ENCODE assay signal across 7 cellular contexts in genomic region chr5:95973793-95974325, GRCh38. TPM values are rescaled to one million over a fixed set of nuclear protein-coding genes. Genes with fewer than 3 reads are reported as not detected.
DNase-seq lines count a peak whose midpoint lies in the region; ATAC-seq, FAIRE-seq and TF ChIP-seq lines count a peak whose summit lies in the region.

No MANE protein-coding gene starts in this region.

- no peaks in the 10 kb centered on the region for H3K9me3 ChIP-seq in colonic mucosa

- intact Hi-C loops in natural killer cell (cut with micrococcal nuclease): loop anchor here (1.0 to 5.0 kb wide), 2 partner anchors 12 to 968 kb away; no protein-coding TSS in a partner anchor
- intact Hi-C loops in colonic mucosa (cut with DNase I): no loop called here
- intact Hi-C loops in Calu3 (cut with micrococcal nuclease; ENCODE audit: unreplicated experiment): no loop called here

- ATAC-seq in GM18907 (IDR thresholded peaks at IDR 0.05; ENCODE audit: unreplicated experiment) (peak; percentile 98), HG02852 (IDR thresholded peaks at IDR 0.05; ENCODE audit: unreplicated experiment) (peak; percentile 94), natural killer cell (peak; percentile 94 to 98 (median 98))

- BruUV-seq in Calu3 (replicated peaks; lab: Mats Ljungman, UMichigan): no TSS peak

- TF ChIP-seq CTCF in natural killer cell (IDR thresholded peaks at IDR 0.05) (no peak), colonic mucosa (IDR thresholded peaks at IDR 0.05) (no peak), Calu3 (IDR thresholded peaks at IDR 0.05; ENCODE audit: unreplicated experiment) (no peak)

- H3K4me1 ChIP-seq in colonic mucosa: no peaks in the 10 kb centered on the region

- H3K27me3 Mint-ChIP-seq in natural killer cell (ENCODE audit: low read depth in 2 of 2) (peaks cover 0 to 15% of the 10 kb centered on the region in 2 donors), Calu3 (ENCODE audit: unreplicated experiment) (no peaks in the 10 kb centered on the region)

- H3K27me3 ChIP-seq in colonic mucosa: no peaks in the 10 kb centered on the region

- CTCF ChIA-PET in Calu3 (lab: Charles Lee): interaction anchor here (1.0 kb wide), 1 partner anchor 112 kb away, joined by 3 read pairs; no protein-coding TSS in a partner anchor

- H3K27ac Mint-ChIP-seq in natural killer cell (peak overlapping the region; percentile 85 to 87), Calu3 (ENCODE audit: unreplicated experiment) (no peak overlapping the region)

- no peak overlapping the region for H3K9ac ChIP-seq in colonic mucosa (ENCODE audit: low read depth in 2 of 2, low read length in 2 of 2)

- H3K4me3 Mint-ChIP-seq in natural killer cell (peak overlapping the region; percentile 67), Calu3 (ENCODE audit: low read depth, unreplicated experiment) (no peak overlapping the region)

- H3K36me3 Mint-ChIP-seq in natural killer cell: no peaks in the 10 kb centered on the region
- H3K36me3 Mint-ChIP-seq in Calu3 (ENCODE audit: insufficient read depth, unreplicated experiment): no peaks in the 10 kb centered on the region

- DNase-seq in RCC 7860 (ENCODE audit: low spot score) (peak; percentile 62), natural killer cell (peak; percentile 66), hepatic stellate cell (ENCODE audit: low spot score) (no peak), colonic mucosa (no peak), Calu3 (no peak)

- H3K9me3 Mint-ChIP-seq in natural killer cell: no peaks in the 10 kb centered on the region
- no peaks in the 10 kb centered on the region for H3K9me3 Mint-ChIP-seq in Calu3 (ENCODE audit: low read depth, unreplicated experiment)

- no peak overlapping the region for H3K27ac ChIP-seq in colonic mucosa

- FAIRE-seq in RCC 7860 (lab: Jason Lieb, UNC): no peak

- no peaks in the 10 kb centered on the region for H3K36me3 ChIP-seq in colonic mucosa

- H3K4me1 Mint-ChIP-seq in natural killer cell (peaks cover 20 to 21% of the 10 kb centered on the region in 2 donors), Calu3 (ENCODE audit: low read depth, unreplicated experiment) (peaks cover 8% of the 10 kb centered on the region)

- no peak overlapping the region for H3K4me3 ChIP-seq in colonic mucosa

RNA-seq across cellular contexts. Expression of gene ELL2, which starts 12.2 kb away (rescaled TPM):
- 10 to 100 TPM; 52.8 to 78.2 (median 69.4) TPM for total RNA-seq in natural killer cell
- 10 to 100 TPM; 26.9 to 38.2 TPM for total RNA-seq in colonic mucosa
- total RNA-seq in Calu3 (2022): 56.2 and 57.7 TPM in 2 replicates

Comparison
In these comparisons a context has a peak if more than half of its experiments do, and no peak if none do; other contexts are left out.
1. DNase-seq: peak in RCC 7860 (single experiment) and natural killer cell (single experiment); none in hepatic stellate cell (single experiment), colonic mucosa (single experiment) and Calu3 (single experiment).
2. Peak in every context shown above with its lines, with median percentiles within 50 percentile points of each other: ATAC-seq.